8 cellular contexts compared by ENCODE assay signal in the genomic region with DNA sequence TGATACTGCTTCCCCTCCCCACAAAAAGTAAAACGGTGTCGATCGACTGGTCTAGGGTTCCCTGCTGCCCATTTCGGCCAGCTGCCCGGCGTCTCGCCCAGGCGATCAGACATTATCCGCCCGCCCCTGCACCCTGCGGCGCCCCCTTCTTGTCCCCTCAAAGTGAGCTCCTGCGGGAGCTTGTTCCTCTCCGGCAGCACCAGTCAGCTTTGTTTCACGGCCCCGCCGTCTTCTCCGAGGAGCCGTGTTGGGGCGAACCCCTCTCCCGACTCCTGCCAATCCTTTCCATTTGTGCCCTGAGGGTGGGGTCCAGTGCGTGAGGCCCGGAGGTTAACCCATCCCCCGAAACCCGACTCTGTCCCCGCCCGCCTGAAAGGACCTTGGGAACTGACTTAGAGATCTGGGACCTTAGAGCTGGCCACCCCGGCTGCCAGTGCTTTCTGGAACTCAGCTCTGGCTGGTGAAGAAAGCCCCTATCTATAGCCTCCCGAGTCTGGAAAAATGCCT. TPM values are rescaled to one million over a fixed set of nuclear protein-coding genes. Genes with fewer than 3 reads are reported as not detected.
DNase-seq lines count a peak whose midpoint lies in the region; ATAC-seq and TF ChIP-seq lines count a peak whose summit lies in the region.

No MANE protein-coding gene starts in this region.

- DNase-seq in GM12865 (ENCODE audit: low read depth), result peak; percentile 59
- no peak for DNase-seq in Jurkat, Clone E6-1 (ENCODE audit: low read depth, low spot score)
- peak; percentile 67 for DNase-seq in WERI-Rb-1
- peak; percentile 13 for DNase-seq in central memory CD4-positive, alpha-beta T cell
- peak; percentile 20 for DNase-seq in inferior parietal cortex (ENCODE audit: extremely low spot score)

- peak overlapping the region; percentile 100 for H3K27ac ChIP-seq in WERI-Rb-1
- H3K27ac ChIP-seq in skeletal muscle tissue (ENCODE audit: low read depth, low read length), result peak overlapping the region; percentile 100

- H3K36me3 ChIP-seq in WERI-Rb-1, result peaks cover 38% of the 10 kb centered on the region
- peaks cover 7 to 10% (median 9%) of the 10 kb centered on the region in 3 donors for H3K36me3 ChIP-seq in skeletal muscle tissue (ENCODE audit: control insufficient read depth in 3 of 3, insufficient read depth in 3 of 3, low read length in 3 of 3)

- H3K4me3 ChIP-seq in GM12865 (ENCODE audit: low read depth, low read length) (peak overlapping the region; percentile 93), WERI-Rb-1 (ENCODE audit: low read depth, low read length) (peak overlapping the region; percentile 92), skeletal muscle tissue (ENCODE audit: low read length in 3 of 3) (peak overlapping the region; percentile 85 to 96 (median 92))
- peak overlapping the region; percentile 93 for H3K4me3 ChIP-seq in Jurkat, Clone E6-1 (ENCODE audit: low read length)

- H3K9me3 ChIP-seq in WERI-Rb-1 (ENCODE audit: severe bottlenecking) (peaks cover 2% of the 10 kb centered on the region), skeletal muscle tissue (ENCODE audit: control insufficient read depth in 3 of 3, low read length in 3 of 3) (no peaks in the 10 kb centered on the region)

- TF ChIP-seq CTCF in GM12865 (IDR thresholded peaks at IDR 0.05; ENCODE audit: insufficient read depth, low read depth, low read length, missing control alignments) (no peak), WERI-Rb-1 (IDR thresholded peaks at IDR 0.05; ENCODE audit: low read depth, low read length) (0 out of 2 replicates have a peak, but pooled peaks have one; percentile 7)

- ATAC-seq in GM18870 (IDR thresholded peaks at IDR 0.05; ENCODE audit: unreplicated experiment) (no peak), HG03342 (IDR thresholded peaks at IDR 0.05; ENCODE audit: unreplicated experiment) (no peak)

- peaks cover 21 to 28% (median 27%) of the 10 kb centered on the region in 3 donors for H3K4me1 ChIP-seq in skeletal muscle tissue (ENCODE audit: control insufficient read depth in 3 of 3, insufficient read depth in 3 of 3, low read length in 3 of 3)

- H3K9ac ChIP-seq in skeletal muscle tissue (ENCODE audit: low read depth in 1 of 3, low read length in 3 of 3), result peak overlapping the region; percentile 99 to 100 (median 100)

- H3K27me3 ChIP-seq in WERI-Rb-1 (ENCODE audit: insufficient read depth, low read depth, severe bottlenecking) (no peaks in the 10 kb centered on the region), skeletal muscle tissue (ENCODE audit: control insufficient read depth in 3 of 3, insufficient read depth in 3 of 3, low read length in 3 of 3) (no peaks in the 10 kb centered on the region)

RNA-seq across cellular contexts. Expression of gene UBE2B, which starts 0.5 kb away (rescaled TPM):
- 124 TPM for polyA plus RNA-seq in Jurkat, Clone E6-1 (2012; ENCODE audit: insufficient read depth, insufficient read length)
- total RNA-seq in skeletal muscle tissue, result 67.8 TPM

RNA-seq across cellular contexts. Expression of gene CDKL3, which starts 4.9 kb away (rescaled TPM):
- polyA plus RNA-seq in Jurkat, Clone E6-1 (2012; ENCODE audit: insufficient read depth, insufficient read length), result 8.0 TPM
- total RNA-seq in skeletal muscle tissue, result 7.8 TPM

RNA-seq across cellular contexts. Expression of gene CDKN2AIPNL, which starts 39.8 kb away (rescaled TPM):
- 47.4 TPM for polyA plus RNA-seq in Jurkat, Clone E6-1 (2012; ENCODE audit: insufficient read depth, insufficient read length)
- total RNA-seq in skeletal muscle tissue, result 37.1 TPM
